1 cellular context compared by ENCODE assay signal in the genomic region with DNA sequence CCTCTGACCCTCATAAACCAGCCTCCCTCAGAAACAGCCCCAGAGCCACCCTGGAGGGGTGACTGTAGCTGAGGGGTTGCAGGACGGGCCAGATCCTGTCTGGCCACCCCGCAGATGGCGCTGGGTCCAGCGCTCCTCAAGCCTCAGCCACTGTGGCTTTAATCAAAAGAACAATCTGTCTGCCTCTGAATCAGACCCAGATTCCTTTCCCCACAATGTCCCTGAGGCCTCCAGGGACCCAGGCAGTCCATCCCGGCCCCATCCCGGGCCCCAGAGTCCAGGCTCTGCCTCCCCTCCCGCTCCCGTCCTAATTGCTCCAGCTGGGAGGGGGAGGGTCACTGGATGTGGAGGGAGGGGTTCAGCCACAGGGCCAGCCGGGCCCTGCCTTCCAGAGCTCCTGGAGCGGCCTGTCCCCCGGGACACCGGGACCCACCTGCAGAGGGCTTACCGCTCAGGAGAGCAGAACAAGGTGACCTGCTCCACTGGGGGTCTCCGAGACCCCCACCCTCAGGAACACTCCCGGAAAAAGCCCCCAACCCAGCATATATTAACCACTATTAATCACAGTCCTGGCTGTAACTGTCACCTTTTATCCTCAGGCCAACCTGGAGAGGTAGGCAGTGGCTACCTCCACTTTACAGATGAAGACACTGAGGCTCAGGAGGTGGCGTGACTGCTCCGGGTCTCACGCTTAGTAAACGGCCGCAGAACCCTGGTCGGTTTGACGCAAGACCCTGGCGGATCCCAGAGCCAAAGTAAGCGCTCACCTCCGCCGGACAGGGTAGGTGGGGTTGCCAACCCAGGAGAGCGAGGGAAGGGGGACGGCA.
TF ChIP-seq lines count a peak whose summit lies in the region.

No MANE protein-coding gene starts in this region.

TF ChIP-seq in HEK293, 187 proteins besides CTCF, POLR2A, EP300 and RAD21 (continued from another document and continues in another):
- TF ChIP-seq, protein P1, sequence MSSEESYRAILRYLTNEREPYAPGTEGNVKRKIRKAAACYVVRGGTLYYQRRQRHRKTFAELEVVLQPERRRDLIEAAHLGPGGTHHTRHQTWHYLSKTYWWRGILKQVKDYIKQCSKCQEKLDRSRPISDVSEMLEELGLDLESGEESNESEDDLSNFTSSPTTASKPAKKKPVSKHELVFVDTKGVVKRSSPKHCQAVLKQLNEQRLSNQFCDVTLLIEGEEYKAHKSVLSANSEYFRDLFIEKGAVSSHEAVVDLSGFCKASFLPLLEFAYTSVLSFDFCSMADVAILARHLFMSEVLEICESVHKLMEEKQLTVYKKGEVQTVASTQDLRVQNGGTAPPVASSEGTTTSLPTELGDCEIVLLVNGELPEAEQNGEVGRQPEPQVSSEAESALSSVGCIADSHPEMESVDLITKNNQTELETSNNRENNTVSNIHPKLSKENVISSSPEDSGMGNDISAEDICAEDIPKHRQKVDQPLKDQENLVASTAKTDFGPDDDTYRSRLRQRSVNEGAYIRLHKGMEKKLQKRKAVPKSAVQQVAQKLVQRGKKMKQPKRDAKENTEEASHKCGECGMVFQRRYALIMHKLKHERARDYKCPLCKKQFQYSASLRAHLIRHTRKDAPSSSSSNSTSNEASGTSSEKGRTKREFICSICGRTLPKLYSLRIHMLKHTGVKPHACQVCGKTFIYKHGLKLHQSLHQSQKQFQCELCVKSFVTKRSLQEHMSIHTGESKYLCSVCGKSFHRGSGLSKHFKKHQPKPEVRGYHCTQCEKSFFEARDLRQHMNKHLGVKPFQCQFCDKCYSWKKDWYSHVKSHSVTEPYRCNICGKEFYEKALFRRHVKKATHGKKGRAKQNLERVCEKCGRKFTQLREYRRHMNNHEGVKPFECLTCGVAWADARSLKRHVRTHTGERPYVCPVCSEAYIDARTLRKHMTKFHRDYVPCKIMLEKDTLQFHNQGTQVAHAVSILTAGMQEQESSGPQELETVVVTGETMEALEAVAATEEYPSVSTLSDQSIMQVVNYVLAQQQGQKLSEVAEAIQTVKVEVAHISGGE (tag by site-specific recombination; conservative IDR thresholded peaks at IDR 0.05; ENCODE audit: low read depth) = no peak
- TF ChIP-seq ZNF629 (tag by site-specific recombination; IDR thresholded peaks at IDR 0.05) = no peak
- no peak for TF ChIP-seq ZNF585B (tag by site-specific recombination; IDR thresholded peaks at IDR 0.05)
- no peak for TF ChIP-seq ZNF777 (tag by site-specific recombination; IDR thresholded peaks at IDR 0.05; ENCODE audit: borderline replicate concordance)
- TF ChIP-seq KLF10 (tag by site-specific recombination; IDR thresholded peaks at IDR 0.05) = no peak
- TF ChIP-seq ZNF274 (IDR thresholded peaks at IDR 0.05; ENCODE audit: low read length) = no peak
- no peak for TF ChIP-seq ZNF274 (tag by site-specific recombination; IDR thresholded peaks at IDR 0.05; ENCODE audit: borderline replicate concordance)
- no peak for TF ChIP-seq ZNF660 (tag by site-specific recombination; IDR thresholded peaks at IDR 0.05)
- TF ChIP-seq, protein P2, sequence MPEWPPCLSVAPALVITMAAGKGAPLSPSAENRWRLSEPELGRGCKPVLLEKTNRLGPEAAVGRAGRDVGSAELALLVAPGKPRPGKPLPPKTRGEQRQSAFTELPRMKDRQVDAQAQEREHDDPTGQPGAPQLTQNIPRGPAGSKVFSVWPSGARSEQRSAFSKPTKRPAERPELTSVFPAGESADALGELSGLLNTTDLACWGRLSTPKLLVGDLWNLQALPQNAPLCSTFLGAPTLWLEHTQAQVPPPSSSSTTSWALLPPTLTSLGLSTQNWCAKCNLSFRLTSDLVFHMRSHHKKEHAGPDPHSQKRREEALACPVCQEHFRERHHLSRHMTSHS (tag by site-specific recombination; IDR thresholded peaks at IDR 0.05) = no peak
- TF ChIP-seq, protein P3, sequence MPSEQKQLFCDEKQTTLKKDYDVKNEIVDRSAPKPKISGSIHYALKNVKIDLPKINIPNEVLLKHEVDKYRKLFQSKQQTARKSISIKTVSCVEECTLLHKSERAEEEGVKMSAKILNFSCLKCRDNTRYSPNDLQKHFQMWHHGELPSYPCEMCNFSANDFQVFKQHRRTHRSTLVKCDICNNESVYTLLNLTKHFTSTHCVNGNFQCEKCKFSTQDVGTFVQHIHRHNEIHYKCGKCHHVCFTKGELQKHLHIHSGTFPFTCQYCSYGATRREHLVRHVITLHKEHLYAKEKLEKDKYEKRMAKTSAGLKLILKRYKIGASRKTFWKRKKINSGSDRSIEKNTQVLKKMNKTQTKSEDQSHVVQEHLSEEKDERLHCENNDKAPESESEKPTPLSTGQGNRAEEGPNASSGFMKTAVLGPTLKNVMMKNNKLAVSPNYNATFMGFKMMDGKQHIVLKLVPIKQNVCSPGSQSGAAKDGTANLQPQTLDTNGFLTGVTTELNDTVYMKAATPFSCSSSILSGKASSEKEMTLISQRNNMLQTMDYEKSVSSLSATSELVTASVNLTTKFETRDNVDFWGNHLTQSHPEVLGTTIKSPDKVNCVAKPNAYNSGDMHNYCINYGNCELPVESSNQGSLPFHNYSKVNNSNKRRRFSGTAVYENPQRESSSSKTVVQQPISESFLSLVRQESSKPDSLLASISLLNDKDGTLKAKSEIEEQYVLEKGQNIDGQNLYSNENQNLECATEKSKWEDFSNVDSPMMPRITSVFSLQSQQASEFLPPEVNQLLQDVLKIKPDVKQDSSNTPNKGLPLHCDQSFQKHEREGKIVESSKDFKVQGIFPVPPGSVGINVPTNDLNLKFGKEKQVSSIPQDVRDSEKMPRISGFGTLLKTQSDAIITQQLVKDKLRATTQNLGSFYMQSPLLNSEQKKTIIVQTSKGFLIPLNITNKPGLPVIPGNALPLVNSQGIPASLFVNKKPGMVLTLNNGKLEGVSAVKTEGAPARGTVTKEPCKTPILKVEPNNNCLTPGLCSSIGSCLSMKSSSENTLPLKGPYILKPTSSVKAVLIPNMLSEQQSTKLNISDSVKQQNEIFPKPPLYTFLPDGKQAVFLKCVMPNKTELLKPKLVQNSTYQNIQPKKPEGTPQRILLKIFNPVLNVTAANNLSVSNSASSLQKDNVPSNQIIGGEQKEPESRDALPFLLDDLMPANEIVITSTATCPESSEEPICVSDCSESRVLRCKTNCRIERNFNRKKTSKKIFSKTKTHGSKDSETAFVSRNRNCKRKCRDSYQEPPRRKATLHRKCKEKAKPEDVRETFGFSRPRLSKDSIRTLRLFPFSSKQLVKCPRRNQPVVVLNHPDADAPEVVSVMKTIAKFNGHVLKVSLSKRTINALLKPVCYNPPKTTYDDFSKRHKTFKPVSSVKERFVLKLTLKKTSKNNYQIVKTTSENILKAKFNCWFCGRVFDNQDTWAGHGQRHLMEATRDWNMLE (tag by site-specific recombination; conservative IDR thresholded peaks at IDR 0.05; ENCODE audit: low read depth) = no peak
- TF ChIP-seq ZNF510 (tag by site-specific recombination; IDR thresholded peaks at IDR 0.05; ENCODE audit: insufficient replicate concordance) = no peak
- no peak for TF ChIP-seq ZFP41 (tag by site-specific recombination; IDR thresholded peaks at IDR 0.05; ENCODE audit: borderline replicate concordance)
- TF ChIP-seq ZNF157 (tag by site-specific recombination; IDR thresholded peaks at IDR 0.05) = no peak
- TF ChIP-seq, protein P4, sequence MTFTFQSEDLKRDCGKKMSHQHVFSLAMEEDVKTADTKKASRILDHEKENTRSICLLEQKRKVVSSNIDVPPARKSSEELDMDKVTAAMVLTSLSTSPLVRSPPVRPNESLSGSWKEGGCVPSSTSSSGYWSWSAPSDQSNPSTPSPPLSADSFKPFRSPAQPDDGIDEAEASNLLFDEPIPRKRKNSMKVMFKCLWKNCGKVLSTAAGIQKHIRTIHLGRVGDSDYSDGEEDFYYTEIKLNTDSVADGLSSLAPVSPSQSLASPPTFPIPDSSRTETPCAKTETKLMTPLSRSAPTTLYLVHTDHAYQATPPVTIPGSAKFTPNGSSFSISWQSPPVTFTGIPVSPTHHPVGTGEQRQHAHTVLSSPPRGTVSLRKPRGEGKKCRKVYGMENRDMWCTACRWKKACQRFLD (tag by site-specific recombination; IDR thresholded peaks at IDR 0.05) = no peak
- TF ChIP-seq, protein P5, sequence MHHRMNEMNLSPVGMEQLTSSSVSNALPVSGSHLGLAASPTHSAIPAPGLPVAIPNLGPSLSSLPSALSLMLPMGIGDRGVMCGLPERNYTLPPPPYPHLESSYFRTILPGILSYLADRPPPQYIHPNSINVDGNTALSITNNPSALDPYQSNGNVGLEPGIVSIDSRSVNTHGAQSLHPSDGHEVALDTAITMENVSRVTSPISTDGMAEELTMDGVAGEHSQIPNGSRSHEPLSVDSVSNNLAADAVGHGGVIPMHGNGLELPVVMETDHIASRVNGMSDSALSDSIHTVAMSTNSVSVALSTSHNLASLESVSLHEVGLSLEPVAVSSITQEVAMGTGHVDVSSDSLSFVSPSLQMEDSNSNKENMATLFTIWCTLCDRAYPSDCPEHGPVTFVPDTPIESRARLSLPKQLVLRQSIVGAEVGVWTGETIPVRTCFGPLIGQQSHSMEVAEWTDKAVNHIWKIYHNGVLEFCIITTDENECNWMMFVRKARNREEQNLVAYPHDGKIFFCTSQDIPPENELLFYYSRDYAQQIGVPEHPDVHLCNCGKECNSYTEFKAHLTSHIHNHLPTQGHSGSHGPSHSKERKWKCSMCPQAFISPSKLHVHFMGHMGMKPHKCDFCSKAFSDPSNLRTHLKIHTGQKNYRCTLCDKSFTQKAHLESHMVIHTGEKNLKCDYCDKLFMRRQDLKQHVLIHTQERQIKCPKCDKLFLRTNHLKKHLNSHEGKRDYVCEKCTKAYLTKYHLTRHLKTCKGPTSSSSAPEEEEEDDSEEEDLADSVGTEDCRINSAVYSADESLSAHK (tag by site-specific recombination; IDR thresholded peaks at IDR 0.05) = no peak
- TF ChIP-seq ZNF626 (tag by site-specific recombination; IDR thresholded peaks at IDR 0.05) = no peak
- TF ChIP-seq BCL11B (tag by site-specific recombination; IDR thresholded peaks at IDR 0.05; ENCODE audit: low read depth) = no peak
- TF ChIP-seq, protein P6, sequence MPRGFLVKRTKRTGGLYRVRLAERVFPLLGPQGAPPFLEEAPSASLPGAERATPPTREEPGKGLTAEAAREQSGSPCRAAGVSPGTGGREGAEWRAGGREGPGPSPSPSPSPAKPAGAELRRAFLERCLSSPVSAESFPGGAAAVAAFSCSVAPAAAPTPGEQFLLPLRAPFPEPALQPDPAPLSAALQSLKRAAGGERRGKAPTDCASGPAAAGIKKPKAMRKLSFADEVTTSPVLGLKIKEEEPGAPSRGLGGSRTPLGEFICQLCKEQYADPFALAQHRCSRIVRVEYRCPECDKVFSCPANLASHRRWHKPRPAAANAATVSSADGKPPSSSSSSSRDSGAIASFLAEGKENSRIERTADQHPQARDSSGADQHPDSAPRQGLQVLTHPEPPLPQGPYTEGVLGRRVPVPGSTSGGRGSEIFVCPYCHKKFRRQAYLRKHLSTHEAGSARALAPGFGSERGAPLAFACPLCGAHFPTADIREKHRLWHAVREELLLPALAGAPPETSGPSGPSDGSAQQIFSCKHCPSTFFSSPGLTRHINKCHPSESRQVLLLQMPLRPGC (tag by site-specific recombination; IDR thresholded peaks at IDR 0.05) = no peak
- TF ChIP-seq ZNF610 (tag by site-specific recombination; IDR thresholded peaks at IDR 0.05; ENCODE audit: borderline replicate concordance) = no peak
- no peak for TF ChIP-seq ZNF501 (tag by site-specific recombination; IDR thresholded peaks at IDR 0.05)
- TF ChIP-seq ZNF76 (tag by site-specific recombination; IDR thresholded peaks at IDR 0.05; ENCODE audit: borderline replicate concordance, low read depth) = no peak
- no peak for TF ChIP-seq ZNF341 (tag by site-specific recombination; IDR thresholded peaks at IDR 0.05; ENCODE audit: low read depth)
- no peak for TF ChIP-seq ZNF792 (tag by site-specific recombination; IDR thresholded peaks at IDR 0.05)
- no peak for TF ChIP-seq SP7 (tag by site-specific recombination; IDR thresholded peaks at IDR 0.05)
- TF ChIP-seq MYNN (tag by site-specific recombination; IDR thresholded peaks at IDR 0.05; ENCODE audit: borderline replicate concordance) = no peak
- TF ChIP-seq ZEB2 (tag by site-specific recombination; IDR thresholded peaks at IDR 0.05) = 0 out of 2 replicates have a peak, but pooled peaks have one; percentile 46
- TF ChIP-seq KLF16 (tag by site-specific recombination; IDR thresholded peaks at IDR 0.05) = peak; percentile 20; the same call in 1 of the 2 replicates
- no peak for TF ChIP-seq MEIS1 (CRISPR knock-in tag; IDR thresholded peaks at IDR 0.05; ENCODE audit: borderline replicate concordance)
- peak; percentile 16; the same call in 1 of the 2 replicates for TF ChIP-seq SP2 (tag by site-specific recombination; IDR thresholded peaks at IDR 0.05)
- TF ChIP-seq ZIC2 (tag by site-specific recombination; IDR thresholded peaks at IDR 0.05) = peak; percentile 42; the same call in 1 of the 2 replicates
- TF ChIP-seq ZNF561 (tag by site-specific recombination; IDR thresholded peaks at IDR 0.05; ENCODE audit: borderline replicate concordance) = no peak
- TF ChIP-seq YY1 (tag by site-specific recombination; IDR thresholded peaks at IDR 0.05) = no peak
- peak; percentile 43 for TF ChIP-seq GLIS2 (tag by site-specific recombination; IDR thresholded peaks at IDR 0.05)
- TF ChIP-seq HOXA7 (CRISPR knock-in tag; IDR thresholded peaks at IDR 0.05; ENCODE audit: borderline replicate concordance) = no peak
- TF ChIP-seq, protein P7, sequence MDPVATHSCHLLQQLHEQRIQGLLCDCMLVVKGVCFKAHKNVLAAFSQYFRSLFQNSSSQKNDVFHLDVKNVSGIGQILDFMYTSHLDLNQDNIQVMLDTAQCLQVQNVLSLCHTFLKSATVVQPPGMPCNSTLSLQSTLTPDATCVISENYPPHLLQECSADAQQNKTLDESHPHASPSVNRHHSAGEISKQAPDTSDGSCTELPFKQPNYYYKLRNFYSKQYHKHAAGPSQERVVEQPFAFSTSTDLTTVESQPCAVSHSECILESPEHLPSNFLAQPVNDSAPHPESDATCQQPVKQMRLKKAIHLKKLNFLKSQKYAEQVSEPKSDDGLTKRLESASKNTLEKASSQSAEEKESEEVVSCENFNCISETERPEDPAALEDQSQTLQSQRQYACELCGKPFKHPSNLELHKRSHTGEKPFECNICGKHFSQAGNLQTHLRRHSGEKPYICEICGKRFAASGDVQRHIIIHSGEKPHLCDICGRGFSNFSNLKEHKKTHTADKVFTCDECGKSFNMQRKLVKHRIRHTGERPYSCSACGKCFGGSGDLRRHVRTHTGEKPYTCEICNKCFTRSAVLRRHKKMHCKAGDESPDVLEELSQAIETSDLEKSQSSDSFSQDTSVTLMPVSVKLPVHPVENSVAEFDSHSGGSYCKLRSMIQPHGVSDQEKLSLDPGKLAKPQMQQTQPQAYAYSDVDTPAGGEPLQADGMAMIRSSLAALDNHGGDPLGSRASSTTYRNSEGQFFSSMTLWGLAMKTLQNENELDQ (tag by site-specific recombination; IDR thresholded peaks at IDR 0.05; ENCODE audit: low read depth) = no peak
- TF ChIP-seq ZNF549 (tag by site-specific recombination; IDR thresholded peaks at IDR 0.05) = no peak
- no peak for TF ChIP-seq ZNF239 (tag by site-specific recombination; IDR thresholded peaks at IDR 0.05)
- no peak for TF ChIP-seq ZNF24 (tag by site-specific recombination; IDR thresholded peaks at IDR 0.05)
- no peak for TF ChIP-seq GLI4 (tag by site-specific recombination; IDR thresholded peaks at IDR 0.05)
- no peak for TF ChIP-seq HOXC10 (CRISPR knock-in tag; IDR thresholded peaks at IDR 0.05)
- no peak for TF ChIP-seq ZNF146 (tag by site-specific recombination; IDR thresholded peaks at IDR 0.05)
- no peak for TF ChIP-seq ZNF248 (tag by site-specific recombination; IDR thresholded peaks at IDR 0.05)
- TF ChIP-seq ZFP37 (tag by site-specific recombination; IDR thresholded peaks at IDR 0.05) = no peak
- no peak for TF ChIP-seq OVOL3 (tag by site-specific recombination; IDR thresholded peaks at IDR 0.05)
- TF ChIP-seq GLIS1 (tag by site-specific recombination; IDR thresholded peaks at IDR 0.05) = 0 out of 2 replicates have a peak, but pooled peaks have one; percentile 14
- TF ChIP-seq ZNF426 (tag by site-specific recombination; IDR thresholded peaks at IDR 0.05) = no peak
